In genomic region chrX:11386001-11386523, GRCh38 we compare ENCODE assay signal across 11 cellular contexts.
DNase-seq lines count a peak whose midpoint lies in the region; ATAC-seq and TF ChIP-seq lines count a peak whose summit lies in the region.
"Had no signal": no experiment of that assay in that cellular context is flagged by ENCODE, and none has a peak within 500 bp of the region (broad histone marks: within the 10 kb centered on the region; RNA-seq: fewer than 3 reads in every experiment).

No MANE protein-coding gene starts in this region.

- no peak for TF ChIP-seq CTCF in Caco-2 (IDR thresholded peaks at IDR 0.05; ENCODE audit: insufficient read depth in 1 of 2, low read depth in 1 of 2, low read length in 1 of 2, severe bottlenecking in 1 of 2, unreplicated experiment in 1 of 2)
- no peak for TF ChIP-seq CTCF in PC-3 (conservative IDR thresholded peaks at IDR 0.05; ENCODE audit: low read depth, low read length)
- no peak for TF ChIP-seq CTCF in fibroblast of the aortic adventitia (IDR thresholded peaks at IDR 0.05; ENCODE audit: insufficient read depth, low read length)
- no peak for TF ChIP-seq CTCF in GM13976 (IDR thresholded peaks at IDR 0.05; ENCODE audit: borderline replicate concordance, control extremely low read depth, extremely low read depth, insufficient read depth, missing control alignments)

- POLR2A ChIA-PET in Caco-2 (lab: Charles Lee) (interaction anchor here (1.1 kb wide), 1 partner anchor 75 kb away, joined by 3 read pairs; no protein-coding TSS in a partner anchor), PC-3 (lab: Charles Lee; ENCODE audit: unreplicated experiment) (interaction anchor here (0.6 kb wide), 1 partner anchor 92 kb away, joined by 4 read pairs; no protein-coding TSS in a partner anchor)

- H3K36me3 ChIP-seq in Caco-2 (ENCODE audit: control insufficient read depth, insufficient read depth, low read length) (no peaks in the 10 kb centered on the region), PC-3 (ENCODE audit: low read depth, low read length) (no peaks in the 10 kb centered on the region)
- H3K36me3 ChIP-seq: breast epithelium had no signal

- in situ Hi-C loops in GM13976 (cut with MboI; ENCODE audit: low sequenced_read_pairs, unreplicated experiment): no loop called here

- H3K9me2 ChIP-seq in PC-3 (replicated peaks; ENCODE audit: low read length): no peaks in the 10 kb centered on the region

- H3K27me3 ChIP-seq in Caco-2 (replicated peaks; ENCODE audit: control insufficient read depth, insufficient read depth, low read length): no peaks in the 10 kb centered on the region
- H3K27me3 ChIP-seq in PC-3 (ENCODE audit: low read length): no peaks in the 10 kb centered on the region

- H3F3A ChIP-seq in PC-3 (ENCODE audit: low read length, unreplicated experiment): no peaks in the 10 kb centered on the region

- H4K20me1 ChIP-seq in PC-3 (ENCODE audit: low read length): no peaks in the 10 kb centered on the region

- no peaks in the 10 kb centered on the region for H3K79me2 ChIP-seq in PC-3 (ENCODE audit: low read length)

- peak overlapping the region; percentile 38 for H3K4me3 Mint-ChIP-seq in Caco-2 (ENCODE audit: unreplicated experiment)

- H3K36me3 Mint-ChIP-seq in Caco-2 (ENCODE audit: insufficient read depth, unreplicated experiment): no peaks in the 10 kb centered on the region

- peak overlapping the region; percentile 34 for H3K9ac ChIP-seq in PC-3 (ENCODE audit: low read length)

- H3K27ac ChIP-seq in PC-3 (ENCODE audit: low read length): peak overlapping the region; percentile 88

- ATAC-seq in PC-3 (peak; percentile 51), sciatic nerve (peak; percentile 74), HG02973 (IDR thresholded peaks at IDR 0.05; ENCODE audit: unreplicated experiment) (no peak), GM21723 (IDR thresholded peaks at IDR 0.05; ENCODE audit: unreplicated experiment) (no peak)

- H3K9me3 ChIP-seq in Caco-2 (no peaks in the 10 kb centered on the region), PC-3 (ENCODE audit: low read length) (no peaks in the 10 kb centered on the region)
- H3K9me3 ChIP-seq: breast epithelium had no signal

- intact Hi-C loops in Caco-2 (cut with micrococcal nuclease; ENCODE audit: unreplicated experiment): loop anchor here (1.0 kb wide), 1 partner anchor 75 kb away; no protein-coding TSS in a partner anchor
- intact Hi-C loops in PC-3 (cut with micrococcal nuclease): no loop called here
- intact Hi-C loops in sciatic nerve (cut with DNase I): no loop called here

- H3K4me1 Mint-ChIP-seq in Caco-2 (ENCODE audit: low read depth, unreplicated experiment): peaks cover 7% of the 10 kb centered on the region

- H2AFZ ChIP-seq in PC-3 (ENCODE audit: low read length): peak overlapping the region; percentile 64

- H3K27ac Mint-ChIP-seq in Caco-2 (ENCODE audit: unreplicated experiment): peak overlapping the region; percentile 91

- H3K4me3 ChIP-seq in Caco-2 (ENCODE audit: low read depth, low read length): no peak overlapping the region
- H3K4me3 ChIP-seq in PC-3 (ENCODE audit: low read length): no peak overlapping the region
- no peak overlapping the region for H3K4me3 ChIP-seq in fibroblast of the aortic adventitia (ENCODE audit: low read depth, low read length)
- H3K4me3 ChIP-seq: breast epithelium had no signal

- CTCF ChIA-PET in Caco-2 (lab: Charles Lee): no interaction called here
- CTCF ChIA-PET in PC-3 (lab: Charles Lee): no interaction called here

- H3K27me3 Mint-ChIP-seq in Caco-2 (ENCODE audit: insufficient read depth, unreplicated experiment): no peaks in the 10 kb centered on the region

- peak; percentile 69 to 82 for DNase-seq in Caco-2
- peak; percentile 68 for DNase-seq in PC-3
- peak; percentile 90 for DNase-seq in fibroblast of the aortic adventitia (ENCODE audit: low read depth)
- DNase-seq in sciatic nerve (ENCODE audit: low spot score): no peak
- no peak for DNase-seq in GM13976 (ENCODE audit: low spot score)
- no peak for DNase-seq in DMS53 treated with DMSO at 0.1 percent for 48 hours (lab: John Stamatoyannopoulos, UW; ENCODE audit: unreplicated experiment)
- DNase-seq: activated CD4-positive, alpha-beta T cell treated with anti-CD3 and anti-CD28 coated beads, Interleukin-2, amount 50 U/mL, for 4 hours; DMS 273 treated with DMSO at 0.1 percent for 48 hours had no signal

- no peaks in the 10 kb centered on the region for H3K9me3 Mint-ChIP-seq in Caco-2 (ENCODE audit: unreplicated experiment)

- H3K4me2 ChIP-seq in PC-3 (ENCODE audit: low read length): peak overlapping the region; percentile 49

- BruUV-seq in Caco-2 (replicated peaks; lab: Mats Ljungman, UMichigan) (no TSS peak), PC-3 (replicated peaks; lab: Mats Ljungman, UMichigan) (no TSS peak)

- H3K4me1 ChIP-seq in Caco-2 (peaks cover 27% of the 10 kb centered on the region), PC-3 (ENCODE audit: insufficient read depth, low read length) (peaks cover 31% of the 10 kb centered on the region)
- H3K4me1 ChIP-seq: breast epithelium had no signal

Comparison
In these comparisons a context has a peak if more than half of its experiments do, and no peak if none do; other contexts are left out.
1. DNase-seq: peak in Caco-2 (2 of 2), PC-3 (single experiment) and fibroblast of the aortic adventitia (single experiment); none in sciatic nerve (single experiment), GM13976 (single experiment) and DMS53 treated with DMSO at 0.1 percent for 48 hours (single experiment).
2. ATAC-seq: peak in PC-3 (single experiment) and sciatic nerve (single experiment); none in HG02973 (single experiment) and GM21723 (single experiment).